In genomic region chr2:176637497-176638166, GRCh38 we compare ENCODE assay signal across 1 cellular context.
TF ChIP-seq lines count a peak whose summit lies in the region.

No MANE protein-coding gene starts in this region.

TF ChIP-seq in K562, 482 proteins besides CTCF, POLR2A, EP300 and RAD21 (continued from another document):
- no peak for TF ChIP-seq USF2 (CRISPR knock-in tag; IDR thresholded peaks at IDR 0.05)
- TF ChIP-seq ETV5 (CRISPR knock-in tag; IDR thresholded peaks at IDR 0.05; ENCODE audit: low read depth) = no peak
- no peak for TF ChIP-seq ZNF695 (CRISPR knock-in tag; IDR thresholded peaks at IDR 0.05)
- TF ChIP-seq ZNF197 (CRISPR knock-in tag; IDR thresholded peaks at IDR 0.05; ENCODE audit: low read depth) = no peak
- TF ChIP-seq ZNF143 (CRISPR knock-in tag; IDR thresholded peaks at IDR 0.05) = no peak
- TF ChIP-seq CBX8 (IDR thresholded peaks at IDR 0.05; ENCODE audit: borderline replicate concordance, extremely low read depth, low read depth, low read length, poor library complexity, severe bottlenecking) = no peak
- no peak for TF ChIP-seq PTRF (tag; IDR thresholded peaks at IDR 0.05)
- no peak for TF ChIP-seq EZH2 (IDR thresholded peaks at IDR 0.05; ENCODE audit: borderline replicate concordance, low read depth, low read length)
- TF ChIP-seq PCBP1 (IDR thresholded peaks at IDR 0.05; ENCODE audit: low read depth, low read length, poor library complexity, severe bottlenecking) = peak; percentile 42
- TF ChIP-seq ZBTB43 (CRISPR knock-in tag; IDR thresholded peaks at IDR 0.05) = no peak
- TF ChIP-seq EGR1 (conservative IDR thresholded peaks at IDR 0.05) = 0 out of 2 replicates have a peak, but pooled peaks have one; percentile 22
- no peak for TF ChIP-seq XRCC4 (IDR thresholded peaks at IDR 0.05; ENCODE audit: extremely low read depth, insufficient read depth, insufficient read length)
